In genomic region chr6:164396071-164397047, GRCh38 we compare ENCODE assay signal across 9 cellular contexts.
DNase-seq lines count a peak whose midpoint lies in the region; ATAC-seq and FAIRE-seq lines count a peak whose summit lies in the region.
"Had no signal": no experiment of that assay in that cellular context is flagged by ENCODE, and none has a peak within 500 bp of the region (broad histone marks: within the 10 kb centered on the region; RNA-seq: fewer than 3 reads in every experiment).

No MANE protein-coding gene starts in this region.

- no peaks in the 10 kb centered on the region for H3K27me3 Mint-ChIP-seq in activated naive CD8-positive, alpha-beta T cell
- H3K27me3 Mint-ChIP-seq in activated naive CD8-positive, alpha-beta T cell treated with anti-CD3 and anti-CD28 coated beads for 36 hours: no peaks in the 10 kb centered on the region
- H3K27me3 Mint-ChIP-seq: activated B cell treated with CpG ODN at 0.5 μM for 24 hours had no signal

- H3K9me3 Mint-ChIP-seq in activated naive CD8-positive, alpha-beta T cell (ENCODE audit: low read depth): no peaks in the 10 kb centered on the region
- H3K9me3 Mint-ChIP-seq in activated naive CD8-positive, alpha-beta T cell treated with anti-CD3 and anti-CD28 coated beads for 36 hours: peaks cover 6% of the 10 kb centered on the region
- H3K9me3 Mint-ChIP-seq: activated B cell treated with CpG ODN at 0.5 μM for 24 hours had no signal

- ATAC-seq in left lobe of liver (peak; percentile 94), GM19467 (IDR thresholded peaks at IDR 0.05; ENCODE audit: unreplicated experiment) (no peak)

- no peak overlapping the region for H3K27ac Mint-ChIP-seq in activated naive CD8-positive, alpha-beta T cell
- H3K27ac Mint-ChIP-seq in activated naive CD8-positive, alpha-beta T cell treated with anti-CD3 and anti-CD28 coated beads for 36 hours: no peak overlapping the region
- H3K27ac Mint-ChIP-seq: activated B cell treated with CpG ODN at 0.5 μM for 24 hours had no signal

- no peak for FAIRE-seq in urothelium cell line (lab: Jason Lieb, UNC)

- H3K36me3 Mint-ChIP-seq in activated naive CD8-positive, alpha-beta T cell: no peaks in the 10 kb centered on the region
- no peaks in the 10 kb centered on the region for H3K36me3 Mint-ChIP-seq in activated naive CD8-positive, alpha-beta T cell treated with anti-CD3 and anti-CD28 coated beads for 36 hours

- DNase-seq in activated naive CD8-positive, alpha-beta T cell treated with anti-CD3 and anti-CD28 coated beads for 36 hours: no peak
- DNase-seq in anterior cingulate cortex (lab: John Stamatoyannopoulos, UW) (peak in 39 of 58 donors; percentile 7 to 88 (median 44)), left lobe of liver (ENCODE audit: low spot score) (no peak), urothelium cell line (ENCODE audit: low spot score) (peak; percentile 8), DMS53 treated with DMSO at 0.1 percent for 48 hours (lab: John Stamatoyannopoulos, UW; ENCODE audit: unreplicated experiment) (no peak), NCI-H510A (lab: John Stamatoyannopoulos, UW) (no peak)
- DNase-seq: activated B cell treated with CpG ODN at 0.5 μM for 24 hours had no signal

- H3K4me3 Mint-ChIP-seq in activated naive CD8-positive, alpha-beta T cell: peak overlapping the region; percentile 67
- no peak overlapping the region for H3K4me3 Mint-ChIP-seq in activated naive CD8-positive, alpha-beta T cell treated with anti-CD3 and anti-CD28 coated beads for 36 hours
- H3K4me3 Mint-ChIP-seq: activated B cell treated with CpG ODN at 0.5 μM for 24 hours had no signal

- peaks cover 4% of the 10 kb centered on the region for H3K4me1 Mint-ChIP-seq in activated naive CD8-positive, alpha-beta T cell (ENCODE audit: low read depth)
- H3K4me1 Mint-ChIP-seq in activated naive CD8-positive, alpha-beta T cell treated with anti-CD3 and anti-CD28 coated beads for 36 hours: peaks cover 2% of the 10 kb centered on the region

Comparison
In these comparisons a context has a peak if more than half of its experiments do, and no peak if none do; other contexts are left out.
1. DNase-seq: peak in anterior cingulate cortex (39 of 58) and urothelium cell line (single experiment); none in activated naive CD8-positive, alpha-beta T cell treated with anti-CD3 and anti-CD28 coated beads for 36 hours (single experiment), left lobe of liver (single experiment), DMS53 treated with DMSO at 0.1 percent for 48 hours (single experiment) and NCI-H510A (single experiment).